ENCODE assay signal across 8 cellular contexts in genomic region chr13:49690133-49690989, GRCh38. TPM values are rescaled to one million over a fixed set of nuclear protein-coding genes. Genes with fewer than 3 reads are reported as not detected.
DNase-seq lines count a peak whose midpoint lies in the region; ATAC-seq and TF ChIP-seq lines count a peak whose summit lies in the region.

No MANE protein-coding gene starts in this region.

- peaks cover 20% of the 10 kb centered on the region for H3K36me3 ChIP-seq in DND-41 (ENCODE audit: insufficient read depth, low read length)

- DNase-seq in DND-41, result no peak
- DNase-seq in germinal center (ENCODE audit: low spot score), result peak; percentile 44
- peak; percentile 48 for DNase-seq in renal cortical epithelial cell (ENCODE audit: low read depth)
- DNase-seq in mucosa of gallbladder (ENCODE audit: low spot score), result no peak
- no peak for DNase-seq in NCI-H187 (lab: John Stamatoyannopoulos, UW)

- H3K9me3 ChIP-seq in DND-41 (ENCODE audit: insufficient read depth, low read length, severe bottlenecking), result no peaks in the 10 kb centered on the region

- ATAC-seq in DND-41 (ENCODE audit: insufficient read depth, low read depth) (peak; percentile 5), GM19395 (IDR thresholded peaks at IDR 0.05; ENCODE audit: unreplicated experiment) (peak; percentile 38), HG03378 (IDR thresholded peaks at IDR 0.05; ENCODE audit: unreplicated experiment) (peak; percentile 34)

- H3K4me1 ChIP-seq in DND-41 (ENCODE audit: insufficient read depth, low read length), result peaks cover 35% of the 10 kb centered on the region

- H3K27me3 ChIP-seq in DND-41 (ENCODE audit: insufficient read depth, low read length, poor library complexity), result no peaks in the 10 kb centered on the region

- TF ChIP-seq CTCF in DND-41 (IDR thresholded peaks at IDR 0.05; ENCODE audit: borderline replicate concordance, extremely low read depth, low read length, poor library complexity, severe bottlenecking) (no peak), VCaP (conservative IDR thresholded peaks at IDR 0.05) (no peak)

- H4K20me1 ChIP-seq in DND-41 (ENCODE audit: insufficient read depth, low read length), result peaks cover 10% of the 10 kb centered on the region; the same call in 1 of the 2 replicates

- H3K9ac ChIP-seq in DND-41 (ENCODE audit: low read depth, low read length), result peak overlapping the region; percentile 89

- H3K4me2 ChIP-seq in DND-41 (ENCODE audit: insufficient read depth, low read length), result peak overlapping the region; percentile 73

- H3K27ac ChIP-seq in DND-41 (ENCODE audit: low read length), result peak overlapping the region; percentile 89
- H3K27ac ChIP-seq in VCaP, result peak overlapping the region; percentile 97

- H2AFZ ChIP-seq in DND-41 (ENCODE audit: low read depth, low read length), result peak overlapping the region; percentile 96

- peaks cover 50% of the 10 kb centered on the region for H3K79me2 ChIP-seq in DND-41 (ENCODE audit: insufficient read depth, low read length)

- H3K4me3 ChIP-seq in DND-41 (ENCODE audit: low read depth in 1 of 2, low read length in 2 of 2), result peak overlapping the region; percentile 55 to 78

RNA-seq across cellular contexts. Expression of gene EBPL, which starts 0.9 kb away (rescaled TPM):
- 55.4 and 67.2 TPM in 2 replicates for total RNA-seq in renal cortical epithelial cell
- total RNA-seq in mucosa of gallbladder, result 34.1 TPM

Comparison
In these comparisons a context has a peak if more than half of its experiments do, and no peak if none do; other contexts are left out.
1. DNase-seq: peak in germinal center (single experiment) and renal cortical epithelial cell (single experiment); none in DND-41 (single experiment), mucosa of gallbladder (single experiment) and NCI-H187 (0 of 2).
2. Peak in every context shown above with its lines, with median percentiles within 50 percentile points of each other: ATAC-seq.